ENCODE assay signal across 1 cellular context in genomic region chr14:71204231-71204630, GRCh38.
TF ChIP-seq lines count a peak whose summit lies in the region.

No MANE protein-coding gene starts in this region.

TF ChIP-seq in IMR-90, 13 proteins besides CTCF, POLR2A, EP300 and RAD21 (continued from another document):
- TF ChIP-seq FOS (IDR thresholded peaks at IDR 0.05; ENCODE audit: low read depth, low read length), result no peak
- TF ChIP-seq ELK1 (IDR thresholded peaks at IDR 0.05; ENCODE audit: borderline replicate concordance, low read depth, low read length), result no peak
- TF ChIP-seq RFX5 (IDR thresholded peaks at IDR 0.05; ENCODE audit: low read depth, low read length), result no peak
- no peak for TF ChIP-seq MAFK (IDR thresholded peaks at IDR 0.05; ENCODE audit: low read depth, low read length)
- TF ChIP-seq SMC3 (IDR thresholded peaks at IDR 0.05; ENCODE audit: low read depth, low read length), result no peak
- no peak for TF ChIP-seq RCOR1 (IDR thresholded peaks at IDR 0.05; ENCODE audit: insufficient replicate concordance, low read length)
- TF ChIP-seq MAZ (IDR thresholded peaks at IDR 0.05; ENCODE audit: borderline replicate concordance, low read depth, low read length), result no peak
- no peak for TF ChIP-seq MXI1 (IDR thresholded peaks at IDR 0.05; ENCODE audit: borderline replicate concordance, low read depth, low read length)
